ENCODE assay signal across 1 cellular context in genomic region chr4:118759481-118759880, GRCh38.
A peak's percentile ranks its signal among the peaks of the same experiment; 100 is the strongest.
TF ChIP-seq lines count a peak whose summit lies in the region.

No MANE protein-coding gene starts in this region.

TF ChIP-seq in SK-N-SH treated with all-trans-retinoic acid at 6 μM for 48 hours, 23 proteins besides CTCF, POLR2A, EP300 and RAD21 (continued from another document):
- TF ChIP-seq TSHZ2 (CRISPR knock-in tag; IDR thresholded peaks at IDR 0.05), result peak; percentile 81; the same call in 1 of the 2 replicates
- no peak for TF ChIP-seq ZC3H10 (CRISPR knock-in tag; IDR thresholded peaks at IDR 0.05)
- TF ChIP-seq CSRNP3 (CRISPR knock-in tag; IDR thresholded peaks at IDR 0.05), result no peak
